21 cellular contexts compared by ENCODE assay signal in genomic region chr3:20136231-20136630, GRCh38.
"Had no signal": no experiment of that assay in that cellular context is flagged by ENCODE, and none has a peak within 500 bp of the region (broad histone marks: within the 10 kb centered on the region; RNA-seq: fewer than 3 reads in every experiment).

No MANE protein-coding gene starts in this region.

- H3K4me1 ChIP-seq: right lobe of liver had no signal

- H3K27me3 ChIP-seq: heart right ventricle, ovary, right lobe of liver had no signal

- H3K4me3 Mint-ChIP-seq: activated CD4-positive, alpha-beta memory T cell treated with anti-CD3 and anti-CD28 coated beads, Interleukin-2, amount 10 ng/mL, durations not matched to agents 7 days and 5 days; activated CD4-positive, alpha-beta T cell treated with anti-CD3 and anti-CD28 coated beads, Interleukin-2, amount 10 ng/mL, durations not matched to agents 7 days and 5 days; activated naive CD8-positive, alpha-beta T cell treated with anti-CD3 and anti-CD28 coated beads for 36 hours; brain; stimulated activated naive CD8-positive, alpha-beta T cell treated with anti-CD3 and anti-CD28 coated beads, Interleukin-15, Interleukin-2, amounts not matched to agents 100 ng/mL and 50 ng/mL, for 24 hours; WTC11 had no signal

- DNase-seq: activated CD4-positive, alpha-beta memory T cell treated with anti-CD3 and anti-CD28 coated beads, Interleukin-2, amount 10 ng/mL, durations not matched to agents 7 days and 5 days; activated CD4-positive, alpha-beta T cell treated with anti-CD3 and anti-CD28 coated beads for 1 hour; activated CD4-positive, alpha-beta T cell treated with anti-CD3 and anti-CD28 coated beads, Interleukin-2, amount 10 ng/mL, durations not matched to agents 7 days and 5 days; activated effector memory CD4-positive, alpha-beta T cell treated with Interleukin-2 at 50 U/mL for 16 hours; activated naive CD4-positive, alpha-beta T cell treated with Interleukin-2 at 50 U/mL for 16 hours; activated naive CD8-positive, alpha-beta T cell treated with anti-CD3 and anti-CD28 coated beads for 36 hours; activated T-cell treated with anti-CD3 and anti-CD28 coated beads, Interleukin-2, amount 50 U/mL, for 48 hours; amniotic stem cell; caudate nucleus; foreskin melanocyte; heart right ventricle; left cardiac atrium; left ventricle myocardium superior; ovary; right lobe of liver; stimulated activated CD4-positive, alpha-beta T cell treated with anti-CD3 and anti-CD28 coated beads, Interleukin-4, amount 100 ng/mL, for 1 hour had no signal

- H3K9me3 ChIP-seq: heart right ventricle, ovary, right lobe of liver, thoracic aorta had no signal

- H3K4me3 ChIP-seq: heart right ventricle, ovary, right lobe of liver, thoracic aorta had no signal

- H3K36me3 Mint-ChIP-seq: WTC11 had no signal

- ATAC-seq: heart right ventricle, left ventricle myocardium superior, right lobe of liver, WTC11 had no signal

- H3K27ac Mint-ChIP-seq: activated CD4-positive, alpha-beta memory T cell treated with anti-CD3 and anti-CD28 coated beads, Interleukin-2, amount 10 ng/mL, durations not matched to agents 7 days and 5 days; activated CD4-positive, alpha-beta T cell treated with anti-CD3 and anti-CD28 coated beads, Interleukin-2, amount 10 ng/mL, durations not matched to agents 7 days and 5 days; activated naive CD8-positive, alpha-beta T cell treated with anti-CD3 and anti-CD28 coated beads for 36 hours; brain; progenitor cell of endocrine pancreas; stimulated activated naive CD8-positive, alpha-beta T cell treated with anti-CD3 and anti-CD28 coated beads, Interleukin-15, Interleukin-2, amounts not matched to agents 100 ng/mL and 50 ng/mL, for 24 hours; WTC11 had no signal

- H3K27me3 Mint-ChIP-seq: activated CD4-positive, alpha-beta memory T cell treated with anti-CD3 and anti-CD28 coated beads, Interleukin-2, amount 10 ng/mL, durations not matched to agents 7 days and 5 days; activated CD4-positive, alpha-beta T cell treated with anti-CD3 and anti-CD28 coated beads, Interleukin-2, amount 10 ng/mL, durations not matched to agents 7 days and 5 days; activated naive CD8-positive, alpha-beta T cell treated with anti-CD3 and anti-CD28 coated beads for 36 hours; brain; progenitor cell of endocrine pancreas; stimulated activated naive CD8-positive, alpha-beta T cell treated with anti-CD3 and anti-CD28 coated beads, Interleukin-15, Interleukin-2, amounts not matched to agents 100 ng/mL and 50 ng/mL, for 24 hours had no signal

- H3K36me3 ChIP-seq: ovary had no signal

- H3K27ac ChIP-seq: ovary, right lobe of liver, thoracic aorta had no signal

- H3K4me1 Mint-ChIP-seq: activated naive CD8-positive, alpha-beta T cell treated with anti-CD3 and anti-CD28 coated beads for 36 hours had no signal

- H3K9me3 Mint-ChIP-seq: activated CD4-positive, alpha-beta memory T cell treated with anti-CD3 and anti-CD28 coated beads, Interleukin-2, amount 10 ng/mL, durations not matched to agents 7 days and 5 days; activated CD4-positive, alpha-beta T cell treated with anti-CD3 and anti-CD28 coated beads, Interleukin-2, amount 10 ng/mL, durations not matched to agents 7 days and 5 days; activated naive CD8-positive, alpha-beta T cell treated with anti-CD3 and anti-CD28 coated beads for 36 hours; stimulated activated naive CD8-positive, alpha-beta T cell treated with anti-CD3 and anti-CD28 coated beads, Interleukin-15, Interleukin-2, amounts not matched to agents 100 ng/mL and 50 ng/mL, for 24 hours; WTC11 had no signal
